Comparison of ENCODE assay signal across 8 cellular contexts in the genomic region with DNA sequence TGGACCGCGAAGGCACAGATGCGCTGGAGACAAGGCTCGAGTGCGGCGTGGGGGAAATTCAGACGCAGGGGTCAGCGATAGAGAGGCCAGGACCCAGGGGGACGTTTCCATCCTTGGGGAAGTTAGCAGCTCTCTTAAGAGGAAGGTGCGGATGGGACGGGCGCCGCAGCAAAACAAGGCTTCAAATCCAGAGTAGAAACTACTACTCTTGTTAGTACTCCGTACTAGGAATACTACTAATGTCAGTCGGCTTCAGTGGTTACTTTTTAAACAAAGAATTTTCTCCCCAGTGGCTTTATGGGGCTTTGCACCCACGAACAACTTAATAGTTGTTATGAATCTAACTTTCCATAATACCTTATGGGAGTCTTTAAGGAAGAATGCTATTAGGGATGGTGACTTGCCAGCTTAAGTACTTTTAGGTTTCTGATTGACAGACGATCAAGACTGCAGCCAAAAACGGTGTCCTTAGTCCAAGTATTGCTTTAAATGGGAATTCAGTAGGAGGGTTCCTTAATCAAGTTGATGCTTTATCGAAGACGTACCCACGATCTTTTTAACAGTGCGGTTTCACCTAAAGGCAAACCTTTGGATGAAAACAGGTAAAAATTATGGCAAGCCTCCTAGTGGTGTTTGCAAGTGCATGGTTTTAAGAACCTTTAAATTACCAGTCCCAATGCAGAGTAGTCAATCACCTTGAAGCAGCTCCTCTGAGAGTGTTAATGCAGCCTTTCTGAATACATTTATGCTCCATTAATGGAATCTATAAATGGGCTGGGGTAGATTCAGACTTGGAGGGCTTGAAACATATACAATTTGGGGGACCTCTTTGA. TPM values are rescaled to one million over a fixed set of nuclear protein-coding genes. Genes with fewer than 3 reads are reported as not detected.
DNase-seq lines count a peak whose midpoint lies in the region; ATAC-seq and TF ChIP-seq lines count a peak whose summit lies in the region.

No MANE protein-coding gene starts in this region.

- H3K4me3 Mint-ChIP-seq in neural progenitor cell = peak overlapping the region; percentile 84

- peak; percentile 25 for ATAC-seq in GM19351 (IDR thresholded peaks at IDR 0.05; ENCODE audit: unreplicated experiment)
- ATAC-seq in HG03520 (IDR thresholded peaks at IDR 0.05; ENCODE audit: unreplicated experiment) = peak; percentile 62

- TF ChIP-seq CTCF in epithelial cell of proximal tubule (conservative IDR thresholded peaks at IDR 0.05; ENCODE audit: low read depth, low read length) = peak; percentile 33
- TF ChIP-seq CTCF in neural progenitor cell (IDR thresholded peaks at IDR 0.05) = peak; percentile 18

- H3K36me3 Mint-ChIP-seq in neural progenitor cell = peaks cover 3% of the 10 kb centered on the region

- H3K27ac Mint-ChIP-seq in neural progenitor cell = peak overlapping the region; percentile 88

- peaks cover 39% of the 10 kb centered on the region for H3K79me2 ChIP-seq in neural progenitor cell (ENCODE audit: low read depth)

- peaks cover 27% of the 10 kb centered on the region for H4K20me1 ChIP-seq in neural progenitor cell (ENCODE audit: low read depth)

- H3K4me1 ChIP-seq in neural progenitor cell = peaks cover 20% of the 10 kb centered on the region

- no peaks in the 10 kb centered on the region for H3K9me3 Mint-ChIP-seq in neural progenitor cell

- peak; percentile 45 for DNase-seq in DMS 273 (lab: John Stamatoyannopoulos, UW; ENCODE audit: unreplicated experiment)
- DNase-seq in SKM-1 (lab: John Stamatoyannopoulos, UW; ENCODE audit: unreplicated experiment) = peak; percentile 39
- no peak for DNase-seq in epithelial cell of proximal tubule (ENCODE audit: low read depth)
- DNase-seq in neural progenitor cell (ENCODE audit: low spot score) = peak; percentile 6
- DNase-seq in SK-N-DZ (ENCODE audit: low spot score) = no peak
- DNase-seq in middle frontal gyrus (ENCODE audit: extremely low spot score, low spot score) = no peak

- H3K36me3 ChIP-seq in neural progenitor cell = no peaks in the 10 kb centered on the region

- H3K4me3 ChIP-seq in epithelial cell of proximal tubule (ENCODE audit: low read depth, low read length) (peak overlapping the region; percentile 90), neural progenitor cell (peak overlapping the region; percentile 70)

- peaks cover 37% of the 10 kb centered on the region for H3F3A ChIP-seq in neural progenitor cell (ENCODE audit: low read depth)

- no peak overlapping the region for H3K9ac ChIP-seq in neural progenitor cell

- H3K9me3 ChIP-seq in neural progenitor cell (ENCODE audit: low read depth) = no peaks in the 10 kb centered on the region

- H3K27me3 Mint-ChIP-seq in neural progenitor cell (ENCODE audit: insufficient read depth, low read depth) = no peaks in the 10 kb centered on the region

- no peaks in the 10 kb centered on the region for H3K27me3 ChIP-seq in neural progenitor cell

- peaks cover 32% of the 10 kb centered on the region for H3K4me1 Mint-ChIP-seq in neural progenitor cell

- peak overlapping the region; percentile 89 for H3K4me2 ChIP-seq in neural progenitor cell

- H2AFZ ChIP-seq in neural progenitor cell (replicated peaks) = peak overlapping the region; percentile 98

- peak overlapping the region; percentile 90 for H3K27ac ChIP-seq in neural progenitor cell

RNA-seq across cellular contexts. Expression of a gene that starts 0.9 kb away (rescaled TPM):
- total RNA-seq in epithelial cell of proximal tubule (19.6 and 24.8 TPM in 2 replicates), neural progenitor cell (ENCODE audit: low replicate concordance) (34.8 and 44.8 TPM in 2 replicates)
- 14.9 and 15.4 TPM in 2 replicates for polyA plus RNA-seq in SK-N-DZ (2014; cell fraction: cytosol; rRNA removed)
- polyA plus RNA-seq in SK-N-DZ (2014; cell fraction: nucleus; rRNA removed) = 19.8 and 33.3 TPM in 2 replicates

RNA-seq across cellular contexts. Expression of a gene that starts 18.2 kb away (rescaled TPM):
- 36.5 and 40.6 TPM in 2 replicates for total RNA-seq in epithelial cell of proximal tubule
- total RNA-seq in neural progenitor cell (ENCODE audit: low replicate concordance) = 80.2 and 128 TPM in 2 replicates
- 61.0 and 65.7 TPM in 2 replicates for polyA plus RNA-seq in SK-N-DZ (2014; cell fraction: cytosol; rRNA removed)
- polyA plus RNA-seq in SK-N-DZ (2014; cell fraction: nucleus; rRNA removed) = 26.1 and 30.0 TPM in 2 replicates

Comparison
In these comparisons a context has a peak if more than half of its experiments do, and no peak if none do; other contexts are left out.
1. DNase-seq: peak in DMS 273 (single experiment), SKM-1 (single experiment) and neural progenitor cell (single experiment); none in epithelial cell of proximal tubule (single experiment), SK-N-DZ (single experiment) and middle frontal gyrus (single experiment).